Comparison of ENCODE assay signal across 8 cellular contexts in genomic region chr7:39948932-39949928, GRCh38.
DNase-seq lines count a peak whose midpoint lies in the region; ATAC-seq and FAIRE-seq lines count a peak whose summit lies in the region.

No MANE protein-coding gene starts in this region.

- H3K9ac ChIP-seq in BLaER1: peak overlapping the region; percentile 98

- H3K4me2 ChIP-seq in BLaER1: peak overlapping the region; percentile 91

- H3K36me3 ChIP-seq in BLaER1: no peaks in the 10 kb centered on the region

- no peaks in the 10 kb centered on the region for H3K27me3 ChIP-seq in BLaER1

- H3K27ac ChIP-seq in BLaER1: peak overlapping the region; percentile 99

- DNase-seq in NCI-H524 treated with DMSO at 0.1 percent for 48 hours (lab: John Stamatoyannopoulos, UW) (peak; percentile 87), kidney glomerular epithelial cell (lab: John Stamatoyannopoulos, UW) (peak; percentile 98)
- peak; percentile 98 for DNase-seq in activated CD4-positive, alpha-beta T cell treated with anti-CD3 and anti-CD28 coated beads for 48 hours
- peak; percentile 95 to 96 for DNase-seq in stimulated activated CD4-positive, alpha-beta T cell treated with anti-CD3 and anti-CD28 coated beads, Interleukin-15, amount 100 ng/mL, for 48 hours (ENCODE audit: low read depth in 2 of 2)

- peaks cover 29% of the 10 kb centered on the region for H3K4me1 ChIP-seq in BLaER1

- peak overlapping the region; percentile 99 for H3K4me3 ChIP-seq in BLaER1

- no peaks in the 10 kb centered on the region for H3K9me3 ChIP-seq in BLaER1

- peaks cover 39% of the 10 kb centered on the region for H4K20me1 ChIP-seq in BLaER1

- ATAC-seq in GM19324 (IDR thresholded peaks at IDR 0.05; ENCODE audit: low FRiP score, unreplicated experiment): peak; percentile 79
- ATAC-seq in HG03460 (IDR thresholded peaks at IDR 0.05; ENCODE audit: unreplicated experiment): peak; percentile 60

- FAIRE-seq in colon (lab: Jason Lieb, UNC): peak; percentile 43

Comparison
In these comparisons a context has a peak if more than half of its experiments do, and no peak if none do; other contexts are left out.
1. Peak in every context shown above with its lines: DNase-seq, ATAC-seq, H3K4me3 ChIP-seq and H3K27ac ChIP-seq.